ENCODE assay signal across 12 cellular contexts in the genomic region with DNA sequence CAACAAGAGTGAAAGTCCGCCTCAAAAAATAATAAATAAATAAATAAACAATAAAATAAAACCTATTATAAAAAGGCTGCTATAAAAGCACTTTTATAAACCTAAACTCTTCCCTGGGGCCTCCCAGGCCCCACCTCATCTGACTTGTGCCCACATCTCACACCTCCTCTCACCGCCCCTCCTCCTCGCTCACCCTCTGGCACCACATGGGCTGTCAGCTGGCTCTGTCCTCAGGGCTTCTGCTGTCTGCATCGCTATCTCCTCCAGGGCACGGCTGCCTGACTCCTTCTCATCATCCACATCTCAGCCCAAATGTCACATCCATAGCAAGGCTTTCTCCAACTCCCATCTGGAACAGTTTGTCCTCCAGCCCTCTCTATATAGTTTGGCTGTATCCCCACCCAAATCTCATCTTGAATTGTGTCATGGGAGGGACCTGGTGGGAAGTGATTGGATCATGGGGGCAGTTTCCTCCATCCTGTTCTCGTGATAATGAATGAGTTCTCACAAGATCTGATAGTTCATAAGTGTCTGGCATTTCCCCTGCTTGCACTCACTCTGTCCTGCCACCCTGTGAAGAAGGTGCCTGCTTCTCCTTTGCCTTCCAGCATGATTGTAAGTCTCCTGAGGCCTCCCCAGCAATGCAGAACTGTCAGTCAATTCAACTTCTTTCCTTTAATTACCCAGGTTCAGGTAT.
"Had no signal": no experiment of that assay in that cellular context is flagged by ENCODE, and none has a peak within 500 bp of the region (broad histone marks: within the 10 kb centered on the region; RNA-seq: fewer than 3 reads in every experiment).

No MANE protein-coding gene starts in this region.

- H3K4me1 ChIP-seq: breast epithelium had no signal

- H3K27ac ChIP-seq: breast epithelium, thyroid gland had no signal

- H3K36me3 ChIP-seq: breast epithelium, thyroid gland had no signal

- H3K27me3 ChIP-seq: breast epithelium, thyroid gland had no signal

- H3K9me3 ChIP-seq: thyroid gland had no signal

- H3K9me3 Mint-ChIP-seq: activated naive CD8-positive, alpha-beta T cell treated with anti-CD3 and anti-CD28 coated beads for 36 hours; activated T-cell treated with anti-CD3 and anti-CD28 coated beads, Interleukin-2, amount 50 U/mL, for 24 hours; nephron had no signal

- ATAC-seq: esophagus mucosa, T-helper 17 cell had no signal

- H3K36me3 Mint-ChIP-seq: activated naive CD8-positive, alpha-beta T cell treated with anti-CD3 and anti-CD28 coated beads for 36 hours had no signal

- H3K4me3 Mint-ChIP-seq: activated naive CD8-positive, alpha-beta T cell treated with anti-CD3 and anti-CD28 coated beads for 36 hours; activated T-cell treated with anti-CD3 and anti-CD28 coated beads, Interleukin-2, amount 50 U/mL, for 24 hours; nephron; T-helper 17 cell had no signal

- DNase-seq: activated CD4-positive, alpha-beta T cell treated with anti-CD3 and anti-CD28 coated beads, Interleukin-2, amount 50 U/mL, for 1 hour; activated CD4-positive, CD25-positive, alpha-beta regulatory T cell; activated effector memory CD4-positive, alpha-beta T cell treated with anti-CD3 and anti-CD28 coated beads, Interleukin-2, amount 50 U/mL, for 16 hours; activated naive CD8-positive, alpha-beta T cell treated with anti-CD3 and anti-CD28 coated beads for 36 hours; activated T-cell treated with anti-CD3 and anti-CD28 coated beads, Interleukin-2, amount 50 U/mL, for 24 hours; anterior cingulate cortex; T-helper 17 cell; thyroid gland had no signal

- H3K27ac Mint-ChIP-seq: activated naive CD8-positive, alpha-beta T cell treated with anti-CD3 and anti-CD28 coated beads for 36 hours; activated T-cell treated with anti-CD3 and anti-CD28 coated beads, Interleukin-2, amount 50 U/mL, for 24 hours; nephron; T-helper 17 cell had no signal

- H3K27me3 Mint-ChIP-seq: activated naive CD8-positive, alpha-beta T cell treated with anti-CD3 and anti-CD28 coated beads for 36 hours; activated T-cell treated with anti-CD3 and anti-CD28 coated beads, Interleukin-2, amount 50 U/mL, for 24 hours; T-helper 17 cell had no signal

- H3K4me3 ChIP-seq: breast epithelium, lung, thyroid gland had no signal
